ENCODE assay signal across 9 cellular contexts in the genomic region with DNA sequence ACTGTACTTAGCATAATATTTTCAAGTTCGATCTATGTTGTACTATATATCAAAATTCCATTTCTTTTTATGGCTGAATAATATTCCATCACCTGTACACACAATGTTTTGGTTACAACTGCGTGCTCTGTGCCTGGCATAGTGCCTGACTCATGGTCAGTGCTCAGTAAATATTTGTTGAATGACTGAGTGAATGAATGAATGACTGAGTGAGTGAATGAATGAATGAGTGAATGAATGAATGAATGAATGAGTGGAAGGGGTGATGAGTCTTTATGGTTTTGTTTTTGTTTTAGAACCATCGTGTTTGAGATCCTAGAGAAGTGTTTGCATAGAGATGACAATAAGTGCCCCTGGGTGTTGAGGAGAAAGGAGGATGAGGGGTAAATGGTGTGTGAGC.
"Had no signal": no experiment of that assay in that cellular context is flagged by ENCODE, and none has a peak within 500 bp of the region (broad histone marks: within the 10 kb centered on the region; RNA-seq: fewer than 3 reads in every experiment).

No MANE protein-coding gene starts in this region.

- H2AFZ ChIP-seq: GM23248 had no signal

- FAIRE-seq: H54 had no signal

- DNase-seq: GM23248, GOT3, H9, HCEC 1CT, HFFc6, IMR-90, KBM-7 had no signal

- H3K4me3 Mint-ChIP-seq: H9, HFFc6 had no signal

- H3K27ac Mint-ChIP-seq: H9, HFFc6 had no signal

- H3K9ac ChIP-seq: GM23248 had no signal

- H3K9me3 Mint-ChIP-seq: HFFc6 had no signal

- H3K4me3 ChIP-seq: GM23248 had no signal

- H3K27ac ChIP-seq: GM23248, HL-60 had no signal
